Comparison of ENCODE assay signal across 15 cellular contexts in the genomic region with DNA sequence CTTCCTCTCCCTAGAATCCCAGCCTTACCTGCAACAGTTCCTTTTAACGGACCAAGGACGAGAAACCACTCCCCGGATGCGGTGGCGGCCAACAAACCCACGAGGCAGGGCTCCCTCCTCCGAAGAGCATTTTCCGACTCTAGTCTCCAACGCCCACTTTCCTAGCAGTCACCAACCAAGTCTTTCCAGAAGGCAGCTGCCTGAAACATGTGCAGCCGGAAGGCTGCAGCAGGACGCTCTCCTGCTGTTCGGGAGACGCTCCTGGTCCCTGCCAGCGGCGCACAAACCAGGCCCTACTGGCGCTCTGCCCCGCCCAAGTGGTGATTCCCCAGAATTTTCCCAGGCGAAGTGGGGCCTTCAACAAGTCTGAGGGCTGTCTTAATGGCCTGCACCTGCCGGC. TPM values are rescaled to one million over a fixed set of nuclear protein-coding genes. Genes with fewer than 3 reads are reported as not detected.
A peak's percentile ranks its signal among the peaks of the same experiment; 100 is the strongest.
DNase-seq lines count a peak whose midpoint lies in the region; ATAC-seq and TF ChIP-seq lines count a peak whose summit lies in the region.
"Had no signal": no experiment of that assay in that cellular context is flagged by ENCODE, and none has a peak within 500 bp of the region (broad histone marks: within the 10 kb centered on the region; RNA-seq: fewer than 3 reads in every experiment).

No MANE protein-coding gene starts in this region.

- TF ChIP-seq CTCF in choroid plexus epithelial cell (conservative IDR thresholded peaks at IDR 0.05; ENCODE audit: low read depth, low read length), result no peak
- TF ChIP-seq CTCF in stomach (IDR thresholded peaks at IDR 0.05), result no peak

- no peak for TF ChIP-seq EP300 in stomach (IDR thresholded peaks at IDR 0.05)

- no peak for TF ChIP-seq POLR2A in stomach (IDR thresholded peaks at IDR 0.05)

- H3K9me3 Mint-ChIP-seq in activated CD4-positive, alpha-beta T cell treated with anti-CD3 and anti-CD28 coated beads for 36 hours (ENCODE audit: low read depth), result no peaks in the 10 kb centered on the region

- H3K36me3 Mint-ChIP-seq in activated CD4-positive, alpha-beta T cell treated with anti-CD3 and anti-CD28 coated beads for 36 hours (ENCODE audit: low read depth), result peaks cover 6% of the 10 kb centered on the region

- peaks cover 5% of the 10 kb centered on the region for H3K4me1 Mint-ChIP-seq in activated CD4-positive, alpha-beta T cell treated with anti-CD3 and anti-CD28 coated beads for 36 hours

- peak overlapping the region; percentile 30 for H3K4me3 ChIP-seq in choroid plexus epithelial cell (ENCODE audit: low read depth, low read length)
- peak overlapping the region in 3 of 4 donors; percentile 6 to 19 (median 12) for H3K4me3 ChIP-seq in stomach
- H3K4me3 ChIP-seq: dorsolateral prefrontal cortex had no signal

- WGBS in stomach, 5 donors, result 25 to 42% (median 37%) methylated on average over 19 of the region's 19 CpGs

- ATAC-seq in activated CD4-positive, alpha-beta T cell treated with anti-CD3 and anti-CD28 coated beads for 36 hours, result no peak
- ATAC-seq in HG03039 (IDR thresholded peaks at IDR 0.05; ENCODE audit: unreplicated experiment) (no peak), HG03196 (IDR thresholded peaks at IDR 0.05; ENCODE audit: unreplicated experiment) (no peak)

- H3K9me3 ChIP-seq in stomach, result no peaks in the 10 kb centered on the region

- CTCF ChIA-PET in activated CD4-positive, alpha-beta T cell treated with anti-CD3 and anti-CD28 coated beads for 36 hours (lab: Charles Lee), result no interaction called here

- intact Hi-C loops in activated CD4-positive, alpha-beta T cell treated with anti-CD3 and anti-CD28 coated beads for 36 hours (cut with DNase I, micrococcal nuclease), result no loop called here
- intact Hi-C loops in stomach (cut with DNase I; ENCODE audit: low total_unique reads), result no loop called here

- H3K4me1 ChIP-seq in stomach, result peaks cover 0 to 6% (median 3%) of the 10 kb centered on the region in 4 donors

- peaks cover 0 to 10% (median 2%) of the 10 kb centered on the region in 4 donors for H3K36me3 ChIP-seq in stomach

- H3K27ac Mint-ChIP-seq in activated CD4-positive, alpha-beta T cell treated with anti-CD3 and anti-CD28 coated beads for 36 hours, result no peak overlapping the region

- H3K27ac ChIP-seq in stomach, result no peak overlapping the region
- H3K27ac ChIP-seq: dorsolateral prefrontal cortex had no signal

- no peak overlapping the region for H3K4me3 Mint-ChIP-seq in activated CD4-positive, alpha-beta T cell treated with anti-CD3 and anti-CD28 coated beads for 36 hours
- H3K4me3 Mint-ChIP-seq: naive B cell had no signal

- no peaks in the 10 kb centered on the region for H3K27me3 Mint-ChIP-seq in activated CD4-positive, alpha-beta T cell treated with anti-CD3 and anti-CD28 coated beads for 36 hours
- H3K27me3 Mint-ChIP-seq: naive B cell had no signal

- DNase-seq in activated CD4-positive, alpha-beta T cell treated with anti-CD3 and anti-CD28 coated beads for 36 hours, result peak; percentile 19
- DNase-seq in activated CD4-positive, alpha-beta T cell treated with anti-CD3 and anti-CD28 coated beads for 1 hour, result no peak
- DNase-seq in choroid plexus epithelial cell (ENCODE audit: low read depth) (peak; percentile 50), kidney tubule cell (ENCODE audit: low spot score) (peak; percentile 29), stomach (no peak)
- no peak for DNase-seq in activated CD8-positive, alpha-beta memory T cell treated with anti-CD3 and anti-CD28 coated beads for 24 hours
- DNase-seq: activated effector memory CD4-positive, alpha-beta T cell treated with anti-CD3 and anti-CD28 coated beads, Interleukin-2, amount 50 U/mL, for 16 hours; DMS79; dorsolateral prefrontal cortex; hippocampal formation; naive B cell; NCI-H446; stimulated activated CD4-positive, alpha-beta T cell treated with anti-CD3 and anti-CD28 coated beads, Interleukin-15, amount 100 ng/mL, for 24 hours had no signal

- POLR2A ChIA-PET in activated CD4-positive, alpha-beta T cell treated with anti-CD3 and anti-CD28 coated beads for 36 hours (lab: Charles Lee), result no interaction called here

- H3K27me3 ChIP-seq in stomach, result no peaks in the 10 kb centered on the region
- H3K27me3 ChIP-seq: dorsolateral prefrontal cortex had no signal

RNA-seq across cellular contexts. Expression of a gene that starts 21.1 kb away (rescaled TPM):
- under 1 TPM; 0.14 to 0.23 TPM for total RNA-seq in activated CD4-positive, alpha-beta T cell treated with anti-CD3 and anti-CD28 coated beads for 36 hours
- 1 to 10 TPM in 2 of 5 donors, under 1 TPM in 1, not detected in 2; 0.72 to 7.6 (median 1.5) TPM for total RNA-seq in stomach
- under 1 TPM in 1 of 3 donors, not detected in 2; 0.10 TPM for polyA plus RNA-seq in stomach

RNA-seq across cellular contexts. Expression of a gene that starts 44.6 kb away (rescaled TPM):
- 10 to 100 TPM; 51.2 to 56.1 TPM for total RNA-seq in activated CD4-positive, alpha-beta T cell treated with anti-CD3 and anti-CD28 coated beads for 36 hours
- total RNA-seq in stomach, result 10 to 100 TPM; 13.3 to 71.0 (median 48.4) TPM
- polyA plus RNA-seq in stomach, result 10 to 100 TPM; 12.6 to 21.8 (median 14.6) TPM

Comparison
In these comparisons a context has a peak if more than half of its experiments do, and no peak if none do; other contexts are left out.
1. DNase-seq: peak in activated CD4-positive, alpha-beta T cell treated with anti-CD3 and anti-CD28 coated beads for 36 hours (single experiment), choroid plexus epithelial cell (single experiment) and kidney tubule cell (single experiment); none in activated CD4-positive, alpha-beta T cell treated with anti-CD3 and anti-CD28 coated beads for 1 hour (single experiment), stomach (single experiment) and activated CD8-positive, alpha-beta memory T cell treated with anti-CD3 and anti-CD28 coated beads for 24 hours (single experiment).